ENCODE assay signal across 20 cellular contexts in the genomic region with DNA sequence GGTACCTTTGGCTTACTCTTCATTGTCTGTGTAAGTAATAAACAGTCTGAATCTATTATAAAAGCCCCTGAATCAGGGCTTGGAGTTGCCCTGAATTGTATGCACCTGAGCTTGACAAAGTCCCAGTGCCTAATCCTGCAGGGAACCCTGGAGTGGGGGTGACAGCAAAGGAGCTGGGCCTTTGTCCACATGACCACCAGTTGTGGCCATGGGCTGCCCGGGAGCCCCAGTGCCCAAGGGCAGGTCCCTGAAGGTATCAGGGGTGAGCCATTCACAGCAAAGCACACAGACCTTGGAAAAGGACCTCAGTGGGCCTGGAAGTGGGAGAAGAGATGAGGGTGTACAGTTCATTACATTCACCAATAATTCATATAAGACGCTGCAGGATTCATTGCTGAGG.
A peak's percentile ranks its signal among the peaks of the same experiment; 100 is the strongest.
DNase-seq lines count a peak whose midpoint lies in the region; ATAC-seq, FAIRE-seq and TF ChIP-seq lines count a peak whose summit lies in the region.
"Had no signal": no experiment of that assay in that cellular context is flagged by ENCODE, and none has a peak within 500 bp of the region (broad histone marks: within the 10 kb centered on the region; RNA-seq: fewer than 3 reads in every experiment).

No MANE protein-coding gene starts in this region.

- H3K36me3 Mint-ChIP-seq in stimulated activated naive B cell treated with anti-CD40 and anti-IgM and Interleukin-4, amounts not matched to agents 10 μg/mL and 1 μg/mL and 100 μg/mL, for 72 hours, result peaks cover 4 to 5% of the 10 kb centered on the region in 2 donors
- H3K36me3 Mint-ChIP-seq: CD4-positive, alpha-beta memory T cell had no signal

- H3K79me1 ChIP-seq in mesenchymal stem cell (replicated peaks; ENCODE audit: low read length, poor library complexity, severe bottlenecking), result no peaks in the 10 kb centered on the region

- H2BK15ac ChIP-seq in mesenchymal stem cell (ENCODE audit: low read depth, poor library complexity, severe bottlenecking), result no peak overlapping the region

- no peak overlapping the region for H3K18ac ChIP-seq in mesenchymal stem cell (ENCODE audit: low read depth in 1 of 2, low read length in 2 of 2)

- H4K8ac ChIP-seq in mesenchymal stem cell (ENCODE audit: low read length), result no peak overlapping the region

- H3K14ac ChIP-seq in mesenchymal stem cell (ENCODE audit: low read length in 2 of 2), result no peak overlapping the region

- H3K36me3 ChIP-seq in left ventricle myocardium inferior (no peaks in the 10 kb centered on the region), pancreas (no peaks in the 10 kb centered on the region), mesenchymal stem cell (ENCODE audit: control insufficient read depth in 1 of 2, insufficient read depth in 2 of 2, low read depth in 1 of 2, low read length in 2 of 2) (no peaks in the 10 kb centered on the region)

- H3K27ac ChIP-seq in left ventricle myocardium inferior (replicated peaks), result peak overlapping the region; percentile 82
- no peak overlapping the region for H3K27ac ChIP-seq in right cardiac atrium (ENCODE audit: low read length)
- H3K27ac ChIP-seq in coronary artery, result peak overlapping the region; percentile 26 to 84
- peak overlapping the region; percentile 55 to 88 (median 80) for H3K27ac ChIP-seq in pancreas
- H3K27ac ChIP-seq in mesenchymal stem cell (ENCODE audit: low read length, poor library complexity, severe bottlenecking), result no peak overlapping the region

- no peak overlapping the region for H3K4me3 ChIP-seq in left ventricle myocardium inferior
- no peak overlapping the region for H3K4me3 ChIP-seq in right cardiac atrium (ENCODE audit: low read length)
- H3K4me3 ChIP-seq in coronary artery, result no peak overlapping the region
- H3K4me3 ChIP-seq in pancreas, result no peak overlapping the region
- no peak overlapping the region for H3K4me3 ChIP-seq in mesenchymal stem cell (ENCODE audit: insufficient read depth in 1 of 2, low read depth in 1 of 2, low read length in 2 of 2)
- H3K4me3 ChIP-seq: GM23338 had no signal

- H4K91ac ChIP-seq in mesenchymal stem cell (ENCODE audit: low read length), result no peak overlapping the region

- H2BK120ac ChIP-seq in mesenchymal stem cell (ENCODE audit: low read depth, low read length), result no peak overlapping the region

- H3K4me3 Mint-ChIP-seq in stimulated activated naive B cell treated with anti-CD40 and anti-IgM and Interleukin-4, amounts not matched to agents 10 μg/mL and 1 μg/mL and 100 μg/mL, for 72 hours, result no peak overlapping the region
- H3K4me3 Mint-ChIP-seq: CD4-positive, alpha-beta memory T cell; GM23338; H9; HFFc6 had no signal

- no peak overlapping the region for H3K9ac ChIP-seq in mesenchymal stem cell (ENCODE audit: low read length)

- TF ChIP-seq CTCF in left ventricle myocardium inferior (IDR thresholded peaks at IDR 0.05; ENCODE audit: borderline replicate concordance) (no peak), coronary artery (IDR thresholded peaks at IDR 0.05) (no peak), pancreas (IDR thresholded peaks at IDR 0.05) (no peak)

- H2BK5ac ChIP-seq in mesenchymal stem cell (ENCODE audit: low read depth, low read length, poor library complexity, severe bottlenecking), result no peak overlapping the region

- FAIRE-seq in pancreas (lab: Jason Lieb, UNC), result no peak
- FAIRE-seq: GM12891, GM18507 had no signal

- H3K4me1 ChIP-seq in left ventricle myocardium inferior, result peaks cover 16% of the 10 kb centered on the region
- no peaks in the 10 kb centered on the region for H3K4me1 ChIP-seq in right cardiac atrium (ENCODE audit: control insufficient read depth, insufficient read depth, low read length)
- H3K4me1 ChIP-seq in pancreas, result peaks cover 19 to 33% (median 30%) of the 10 kb centered on the region in 3 donors
- H3K4me1 ChIP-seq in mesenchymal stem cell (ENCODE audit: control insufficient read depth, insufficient read depth, low read depth, low read length), result peaks cover 2% of the 10 kb centered on the region

- H3K23ac ChIP-seq in mesenchymal stem cell (ENCODE audit: low read length in 2 of 2), result no peak overlapping the region

- intact Hi-C loops in left ventricle myocardium inferior (cut with micrococcal nuclease) (no loop called here), right cardiac atrium (cut with DNase I) (no loop called here), pancreas (cut with DNase I) (no loop called here)

- H3K27me3 ChIP-seq in left ventricle myocardium inferior (ENCODE audit: low read depth) (no peaks in the 10 kb centered on the region), right cardiac atrium (ENCODE audit: control insufficient read depth, insufficient read depth) (no peaks in the 10 kb centered on the region), pancreas (no peaks in the 10 kb centered on the region), mesenchymal stem cell (ENCODE audit: control insufficient read depth in 1 of 2, insufficient read depth in 1 of 2, low read length in 2 of 2) (peaks cover 0 to 6% of the 10 kb centered on the region in 2 experiments)

- no peak overlapping the region for H3K4ac ChIP-seq in mesenchymal stem cell (ENCODE audit: low read depth in 1 of 2, low read length in 2 of 2)

- no peak for DNase-seq in left ventricle myocardium inferior
- no peak for DNase-seq in right cardiac atrium
- DNase-seq in coronary artery (ENCODE audit: low spot score), result no peak
- no peak for DNase-seq in pancreas
- no peak for DNase-seq in stimulated activated naive B cell treated with anti-CD40 and anti-IgM and Interleukin-4, amounts not matched to agents 10 μg/mL and 1 μg/mL and 100 μg/mL, for 72 hours
- DNase-seq in mesenchymal stem cell, result no peak
- no peak for DNase-seq in NCI-H2029 treated with DMSO at 0.1 percent for 48 hours (lab: John Stamatoyannopoulos, UW)
- DNase-seq: Calu3; CD4-positive, alpha-beta memory T cell; COR-L47; DMS53; DMS79 treated with DMSO at 0.1 percent for 48 hours; GF-D8; H9; HFFc6 had no signal

- H3K4me2 ChIP-seq in mesenchymal stem cell (ENCODE audit: low read length, poor library complexity, severe bottlenecking), result no peak overlapping the region
- H3K4me2 ChIP-seq: GM23338 had no signal

- peaks cover 16 to 18% of the 10 kb centered on the region in 2 donors for H3K27me3 Mint-ChIP-seq in stimulated activated naive B cell treated with anti-CD40 and anti-IgM and Interleukin-4, amounts not matched to agents 10 μg/mL and 1 μg/mL and 100 μg/mL, for 72 hours

- 93% methylated on average over 2 of the region's 2 CpGs for WGBS in right cardiac atrium
- WGBS in pancreas, 2 donors, result 53 to 71% methylated on average over 2 of the region's 2 CpGs
- 100% methylated on average over 2 of the region's 2 CpGs for WGBS in mesenchymal stem cell

- peaks cover 0 to 7% of the 10 kb centered on the region in 2 donors for H3K9me3 Mint-ChIP-seq in stimulated activated naive B cell treated with anti-CD40 and anti-IgM and Interleukin-4, amounts not matched to agents 10 μg/mL and 1 μg/mL and 100 μg/mL, for 72 hours
- H3K9me3 Mint-ChIP-seq: HFFc6 had no signal

- H2AK5ac ChIP-seq in mesenchymal stem cell (ENCODE audit: low read length, severe bottlenecking), result no peak overlapping the region

- ATAC-seq in right cardiac atrium (no peak), pancreas (no peak), esophagus mucosa (no peak)
- ATAC-seq in stimulated activated naive B cell treated with anti-CD40 and anti-IgM and Interleukin-4, amounts not matched to agents 10 μg/mL and 1 μg/mL and 100 μg/mL, for 72 hours (replicated peaks), result no peak
- ATAC-seq: GM23338, HCT116 had no signal

- peak overlapping the region; percentile 76 for H3K27ac Mint-ChIP-seq in stimulated activated naive B cell treated with anti-CD40 and anti-IgM and Interleukin-4, amounts not matched to agents 10 μg/mL and 1 μg/mL and 100 μg/mL, for 72 hours
- H3K27ac Mint-ChIP-seq: CD4-positive, alpha-beta memory T cell; GM23338; HFFc6 had no signal

- no peak overlapping the region for H2AFZ ChIP-seq in mesenchymal stem cell (ENCODE audit: low read depth, low read length)
- H2AFZ ChIP-seq: GM23338 had no signal

- H3K9me3 ChIP-seq in left ventricle myocardium inferior (replicated peaks) (no peaks in the 10 kb centered on the region), right cardiac atrium (ENCODE audit: control insufficient read depth, low read length) (no peaks in the 10 kb centered on the region), pancreas (no peaks in the 10 kb centered on the region), mesenchymal stem cell (ENCODE audit: control insufficient read depth, low read length) (peaks cover 4% of the 10 kb centered on the region)

- peaks cover 2 to 6% of the 10 kb centered on the region in 2 donors for H3K4me1 Mint-ChIP-seq in stimulated activated naive B cell treated with anti-CD40 and anti-IgM and Interleukin-4, amounts not matched to agents 10 μg/mL and 1 μg/mL and 100 μg/mL, for 72 hours

- H2BK12ac ChIP-seq in mesenchymal stem cell (ENCODE audit: low read length in 2 of 2), result no peak overlapping the region

Comparison
In these comparisons a context has a peak if more than half of its experiments do, and no peak if none do; other contexts are left out.
1. H3K27ac ChIP-seq: peak in left ventricle myocardium inferior (single experiment), coronary artery (2 of 2) and pancreas (4 of 4); none in right cardiac atrium (single experiment) and mesenchymal stem cell (single experiment).